In genomic region chr2:85853499-85854165, GRCh38 we compare ENCODE assay signal across 1 cellular context.
TF ChIP-seq lines count a peak whose summit lies in the region.

No MANE protein-coding gene starts in this region.

TF ChIP-seq in WTC11, 78 proteins besides CTCF, POLR2A, EP300 and RAD21 (continued from another document):
- no peak for TF ChIP-seq AR (CRISPR knock-in tag; IDR thresholded peaks at IDR 0.05)
- TF ChIP-seq ZNF263 (CRISPR knock-in tag; IDR thresholded peaks at IDR 0.05; ENCODE audit: low read depth) = no peak
- no peak for TF ChIP-seq ESRRA (CRISPR knock-in tag; IDR thresholded peaks at IDR 0.05; ENCODE audit: borderline replicate concordance)
- no peak for TF ChIP-seq ELF4 (CRISPR knock-in tag; IDR thresholded peaks at IDR 0.05; ENCODE audit: low read depth)
- TF ChIP-seq ZNF317 (CRISPR knock-in tag; IDR thresholded peaks at IDR 0.05; ENCODE audit: borderline replicate concordance, low read depth) = no peak
- TF ChIP-seq, protein P1, sequence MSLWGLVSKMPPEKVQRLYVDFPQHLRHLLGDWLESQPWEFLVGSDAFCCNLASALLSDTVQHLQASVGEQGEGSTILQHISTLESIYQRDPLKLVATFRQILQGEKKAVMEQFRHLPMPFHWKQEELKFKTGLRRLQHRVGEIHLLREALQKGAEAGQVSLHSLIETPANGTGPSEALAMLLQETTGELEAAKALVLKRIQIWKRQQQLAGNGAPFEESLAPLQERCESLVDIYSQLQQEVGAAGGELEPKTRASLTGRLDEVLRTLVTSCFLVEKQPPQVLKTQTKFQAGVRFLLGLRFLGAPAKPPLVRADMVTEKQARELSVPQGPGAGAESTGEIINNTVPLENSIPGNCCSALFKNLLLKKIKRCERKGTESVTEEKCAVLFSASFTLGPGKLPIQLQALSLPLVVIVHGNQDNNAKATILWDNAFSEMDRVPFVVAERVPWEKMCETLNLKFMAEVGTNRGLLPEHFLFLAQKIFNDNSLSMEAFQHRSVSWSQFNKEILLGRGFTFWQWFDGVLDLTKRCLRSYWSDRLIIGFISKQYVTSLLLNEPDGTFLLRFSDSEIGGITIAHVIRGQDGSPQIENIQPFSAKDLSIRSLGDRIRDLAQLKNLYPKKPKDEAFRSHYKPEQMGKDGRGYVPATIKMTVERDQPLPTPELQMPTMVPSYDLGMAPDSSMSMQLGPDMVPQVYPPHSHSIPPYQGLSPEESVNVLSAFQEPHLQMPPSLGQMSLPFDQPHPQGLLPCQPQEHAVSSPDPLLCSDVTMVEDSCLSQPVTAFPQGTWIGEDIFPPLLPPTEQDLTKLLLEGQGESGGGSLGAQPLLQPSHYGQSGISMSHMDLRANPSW (CRISPR knock-in tag; conservative IDR thresholded peaks at IDR 0.05; ENCODE audit: low read depth) = no peak
- no peak for TF ChIP-seq TCF7 (CRISPR knock-in tag; IDR thresholded peaks at IDR 0.05; ENCODE audit: low read depth)
- no peak for TF ChIP-seq IRF2 (CRISPR knock-in tag; IDR thresholded peaks at IDR 0.05; ENCODE audit: borderline replicate concordance, low read depth)
- no peak for TF ChIP-seq SMAD4 (CRISPR knock-in tag; IDR thresholded peaks at IDR 0.05)
- no peak for TF ChIP-seq NFYB (CRISPR knock-in tag; conservative IDR thresholded peaks at IDR 0.05; ENCODE audit: low read depth)
